2 cellular contexts compared by ENCODE assay signal in genomic region chr19:661427-662196, GRCh38.
TF ChIP-seq lines count a peak whose summit lies in the region.

No MANE protein-coding gene starts in this region.

TF ChIP-seq in GM23338, 12 proteins besides CTCF, POLR2A, EP300 and RAD21:
- no peak for TF ChIP-seq ZNF331 (CRISPR knock-in tag; IDR thresholded peaks at IDR 0.05; ENCODE audit: low read depth)
- no peak for TF ChIP-seq EZH2phosphoT487 (IDR thresholded peaks at IDR 0.05; ENCODE audit: unreplicated experiment)
- no peak for TF ChIP-seq REST (IDR thresholded peaks at IDR 0.05; ENCODE audit: unreplicated experiment)
- no peak for TF ChIP-seq JUNB (IDR thresholded peaks at IDR 0.05; ENCODE audit: unreplicated experiment)
- no peak for TF ChIP-seq ZNF462 (CRISPR knock-in tag; IDR thresholded peaks at IDR 0.05)
- no peak for TF ChIP-seq ETS1 (IDR thresholded peaks at IDR 0.05)
- no peak for TF ChIP-seq POLR2AphosphoS5 (IDR thresholded peaks at IDR 0.05; ENCODE audit: low read depth)
- no peak for TF ChIP-seq EZH2 (IDR thresholded peaks at IDR 0.05; ENCODE audit: low read depth, unreplicated experiment)
- no peak for TF ChIP-seq ZNF114 (CRISPR knock-in tag; IDR thresholded peaks at IDR 0.05)
- TF ChIP-seq STAT1 (IDR thresholded peaks at IDR 0.05; ENCODE audit: unreplicated experiment): no peak

TF ChIP-seq in GM12878, 131 proteins besides CTCF, POLR2A, EP300 and RAD21:
- TF ChIP-seq CREB1 (IDR thresholded peaks at IDR 0.05; ENCODE audit: low read depth): 0 out of 2 replicates have a peak, but pooled peaks have one; percentile 12
- 0 out of 4 replicates have a peak, but pooled peaks of 1 of the 2 experiments have one; percentile 11 for TF ChIP-seq BHLHE40 (IDR thresholded peaks at IDR 0.05; ENCODE audit: borderline replicate concordance in 1 of 2, low read depth in 2 of 2, low read length in 1 of 2)
- TF ChIP-seq SIN3A (IDR thresholded peaks at IDR 0.05; ENCODE audit: low read depth, low read length): peak; percentile 22; the same call in 1 of the 2 replicates
- no peak for TF ChIP-seq E4F1 (IDR thresholded peaks at IDR 0.05; ENCODE audit: borderline replicate concordance, partially characterized antibody)
- no peak for TF ChIP-seq ZNF384 (IDR thresholded peaks at IDR 0.05; ENCODE audit: borderline replicate concordance, low read depth, low read length)
- no peak for TF ChIP-seq MEF2A (IDR thresholded peaks at IDR 0.05; ENCODE audit: insufficient read depth, low read depth, low read length)
- 0 out of 2 replicates have a peak, but pooled peaks have one; percentile 45 for TF ChIP-seq NBN (IDR thresholded peaks at IDR 0.05)
- TF ChIP-seq IRF4 (IDR thresholded peaks at IDR 0.05; ENCODE audit: low read depth, low read length): no peak
- TF ChIP-seq RELB (IDR thresholded peaks at IDR 0.05; ENCODE audit: low read depth): peak; percentile 57
- no peak; the same call in 1 of the 2 replicates for TF ChIP-seq NKRF (conservative IDR thresholded peaks at IDR 0.05)
- TF ChIP-seq RUNX3 (IDR thresholded peaks at IDR 0.05; ENCODE audit: low read length): peak; percentile 82
- TF ChIP-seq MXI1 (IDR thresholded peaks at IDR 0.05; ENCODE audit: low read depth, low read length): peak; percentile 17; the same call in 1 of the 2 replicates
- TF ChIP-seq IKZF1 (conservative IDR thresholded peaks at IDR 0.05): peak; percentile 11; the same call in 1 of the 2 replicates
- TF ChIP-seq GATAD2B (conservative IDR thresholded peaks at IDR 0.05; ENCODE audit: low read depth): no peak
- TF ChIP-seq BACH1 (IDR thresholded peaks at IDR 0.05; ENCODE audit: borderline replicate concordance): 0 out of 2 replicates have a peak, but pooled peaks have one; percentile 9
- TF ChIP-seq BCLAF1 (IDR thresholded peaks at IDR 0.05): no peak
- TF ChIP-seq MLLT1 (IDR thresholded peaks at IDR 0.05): 0 out of 2 replicates have a peak, but pooled peaks have one; percentile 42
- no peak for TF ChIP-seq BRCA1 (IDR thresholded peaks at IDR 0.05; ENCODE audit: low read depth, low read length)
- TF ChIP-seq SPI1 (IDR thresholded peaks at IDR 0.05; ENCODE audit: borderline replicate concordance, insufficient read depth, low read depth, low read length): 0 out of 2 replicates have a peak, but pooled peaks have one; percentile 11
- peak; percentile 56; the same call in 1 of the 2 replicates for TF ChIP-seq YY1 (IDR thresholded peaks at IDR 0.05; ENCODE audit: low read depth, low read length)
- no peak for TF ChIP-seq RELA (IDR thresholded peaks at IDR 0.05; ENCODE audit: borderline replicate concordance, partially characterized antibody)
- TF ChIP-seq TCF12 (IDR thresholded peaks at IDR 0.05; ENCODE audit: low read depth, low read length): no peak
TF ChIP-seq in GM12878: peak in this region for 12.
